8 cellular contexts compared by ENCODE assay signal in genomic region chr6:31701666-31702420, GRCh38. TPM values are rescaled to one million over a fixed set of nuclear protein-coding genes. Genes with fewer than 3 reads are reported as not detected.
DNase-seq lines count a peak whose midpoint lies in the region; ATAC-seq and TF ChIP-seq lines count a peak whose summit lies in the region.

No MANE protein-coding gene starts in this region.

- H3K9me3 ChIP-seq in Loucy (ENCODE audit: insufficient read depth, low read depth, low read length) = no peaks in the 10 kb centered on the region
- H3K9me3 ChIP-seq in iPS-20b (ENCODE audit: insufficient read depth, low read depth, low read length) = no peaks in the 10 kb centered on the region

- peak overlapping the region; percentile 95 for H3K27ac Mint-ChIP-seq in activated naive CD8-positive, alpha-beta T cell treated with anti-CD3 and anti-CD28 coated beads for 36 hours
- H3K27ac Mint-ChIP-seq in stimulated activated naive B cell treated with anti-CD40 and anti-IgM and Interleukin-4, amounts not matched to agents 10 μg/mL and 1 μg/mL and 100 μg/mL, for 72 hours = peak overlapping the region; percentile 98

- no peak overlapping the region for H2AFZ ChIP-seq in Loucy (ENCODE audit: low read length)

- H3K9ac ChIP-seq in Loucy (ENCODE audit: low read depth, low read length, poor library complexity, severe bottlenecking) (peak overlapping the region; percentile 88), iPS-20b (ENCODE audit: low read depth, low read length) (peak overlapping the region; percentile 91)

- peak overlapping the region; percentile 88 for H3K4me2 ChIP-seq in Loucy (ENCODE audit: low read depth, low read length, poor library complexity, severe bottlenecking)

- H3K4me3 ChIP-seq in Loucy (ENCODE audit: low read length, poor library complexity, severe bottlenecking) = peak overlapping the region; percentile 88
- H3K4me3 ChIP-seq in iPS-20b (ENCODE audit: low read length) = peak overlapping the region; percentile 91

- peaks cover 3% of the 10 kb centered on the region for H3K36me3 Mint-ChIP-seq in activated naive CD8-positive, alpha-beta T cell treated with anti-CD3 and anti-CD28 coated beads for 36 hours
- H3K36me3 Mint-ChIP-seq in stimulated activated naive B cell treated with anti-CD40 and anti-IgM and Interleukin-4, amounts not matched to agents 10 μg/mL and 1 μg/mL and 100 μg/mL, for 72 hours = peaks cover 9 to 22% of the 10 kb centered on the region in 2 donors

- peaks cover 18% of the 10 kb centered on the region for H3K4me1 Mint-ChIP-seq in activated naive CD8-positive, alpha-beta T cell treated with anti-CD3 and anti-CD28 coated beads for 36 hours
- H3K4me1 Mint-ChIP-seq in stimulated activated naive B cell treated with anti-CD40 and anti-IgM and Interleukin-4, amounts not matched to agents 10 μg/mL and 1 μg/mL and 100 μg/mL, for 72 hours = peaks cover 22 to 25% of the 10 kb centered on the region in 2 donors

- H3K4me3 Mint-ChIP-seq in activated naive CD8-positive, alpha-beta T cell treated with anti-CD3 and anti-CD28 coated beads for 36 hours = peak overlapping the region; percentile 97
- H3K4me3 Mint-ChIP-seq in stimulated activated naive B cell treated with anti-CD40 and anti-IgM and Interleukin-4, amounts not matched to agents 10 μg/mL and 1 μg/mL and 100 μg/mL, for 72 hours = peak overlapping the region; percentile 96 to 99

- DNase-seq in activated naive CD8-positive, alpha-beta T cell treated with anti-CD3 and anti-CD28 coated beads for 36 hours = no peak
- DNase-seq in stimulated activated naive B cell treated with anti-CD40 and anti-IgM and Interleukin-4, amounts not matched to agents 10 μg/mL and 1 μg/mL and 100 μg/mL, for 72 hours = no peak
- DNase-seq in NCI-H187 (lab: John Stamatoyannopoulos, UW) = no peak

- no peaks in the 10 kb centered on the region for H3K9me2 ChIP-seq in Loucy (replicated peaks; ENCODE audit: low read depth, low read length)

- H3K36me3 ChIP-seq in Loucy (ENCODE audit: insufficient read depth, low read length) (peaks cover 1% of the 10 kb centered on the region; the same call in 1 of the 2 replicates), iPS-20b (ENCODE audit: insufficient read depth, low read depth, low read length) (peaks cover 20% of the 10 kb centered on the region)

- TF ChIP-seq CTCF in C4-2B (conservative IDR thresholded peaks at IDR 0.05) (no peak), Loucy (conservative IDR thresholded peaks at IDR 0.05; ENCODE audit: low read length) (no peak)

- H3K4me1 ChIP-seq in Loucy (ENCODE audit: insufficient read depth, low read length, poor library complexity, severe bottlenecking) (peaks cover 24% of the 10 kb centered on the region), iPS-20b (ENCODE audit: insufficient read depth, low read length) (peaks cover 5% of the 10 kb centered on the region; the same call in 1 of the 2 replicates)

- peaks cover 46% of the 10 kb centered on the region for H3K79me2 ChIP-seq in Loucy (ENCODE audit: insufficient read depth, low read length)

- ATAC-seq in stimulated activated naive B cell treated with anti-CD40 and anti-IgM and Interleukin-4, amounts not matched to agents 10 μg/mL and 1 μg/mL and 100 μg/mL, for 72 hours (replicated peaks) = no peak
- ATAC-seq in GM18519 (IDR thresholded peaks at IDR 0.05; ENCODE audit: low FRiP score, unreplicated experiment) (no peak), GM21526 (IDR thresholded peaks at IDR 0.05; ENCODE audit: low FRiP score, unreplicated experiment) (no peak)

- peaks cover 15% of the 10 kb centered on the region for H4K20me1 ChIP-seq in Loucy (ENCODE audit: insufficient read depth, low read length, poor library complexity, severe bottlenecking)

- H3K27ac ChIP-seq in C4-2B (peak overlapping the region; percentile 75), iPS-20b (ENCODE audit: low read length) (no peak overlapping the region)

- no peaks in the 10 kb centered on the region for H3K27me3 Mint-ChIP-seq in activated naive CD8-positive, alpha-beta T cell treated with anti-CD3 and anti-CD28 coated beads for 36 hours
- no peaks in the 10 kb centered on the region for H3K27me3 Mint-ChIP-seq in stimulated activated naive B cell treated with anti-CD40 and anti-IgM and Interleukin-4, amounts not matched to agents 10 μg/mL and 1 μg/mL and 100 μg/mL, for 72 hours

- H3K9me3 Mint-ChIP-seq in activated naive CD8-positive, alpha-beta T cell treated with anti-CD3 and anti-CD28 coated beads for 36 hours = no peaks in the 10 kb centered on the region
- H3K9me3 Mint-ChIP-seq in stimulated activated naive B cell treated with anti-CD40 and anti-IgM and Interleukin-4, amounts not matched to agents 10 μg/mL and 1 μg/mL and 100 μg/mL, for 72 hours = no peaks in the 10 kb centered on the region

- H3K27me3 ChIP-seq in Loucy (ENCODE audit: insufficient read depth, low read length, poor library complexity, severe bottlenecking) (no peaks in the 10 kb centered on the region), iPS-20b (ENCODE audit: insufficient read depth, low read length) (no peaks in the 10 kb centered on the region)

- H3F3A ChIP-seq in Loucy (ENCODE audit: low read depth) = no peaks in the 10 kb centered on the region

RNA-seq across cellular contexts. Expression of gene ABHD16A, which starts 1.3 kb away (rescaled TPM):
- 10 to 100 TPM; 33.3 to 35.8 TPM for total RNA-seq in activated naive CD8-positive, alpha-beta T cell treated with anti-CD3 and anti-CD28 coated beads for 36 hours

RNA-seq across cellular contexts. Expression of gene LY6G6F, which starts 4.8 kb away (rescaled TPM):
- not detected for total RNA-seq in activated naive CD8-positive, alpha-beta T cell treated with anti-CD3 and anti-CD28 coated beads for 36 hours

RNA-seq across cellular contexts. Expression of gene LY6G6D, which starts 13.3 kb away (rescaled TPM):
- not detected for total RNA-seq in activated naive CD8-positive, alpha-beta T cell treated with anti-CD3 and anti-CD28 coated beads for 36 hours

RNA-seq across cellular contexts. Expression of gene LY6G6C, which starts 19.7 kb away (rescaled TPM):
- total RNA-seq in activated naive CD8-positive, alpha-beta T cell treated with anti-CD3 and anti-CD28 coated beads for 36 hours = not detected

RNA-seq across cellular contexts. Expression of gene LY6G5C, which starts 21.0 kb away (rescaled TPM):
- total RNA-seq in activated naive CD8-positive, alpha-beta T cell treated with anti-CD3 and anti-CD28 coated beads for 36 hours = 1 to 10 TPM; 2.3 to 2.4 TPM
